11 cellular contexts compared by ENCODE assay signal in the genomic region with DNA sequence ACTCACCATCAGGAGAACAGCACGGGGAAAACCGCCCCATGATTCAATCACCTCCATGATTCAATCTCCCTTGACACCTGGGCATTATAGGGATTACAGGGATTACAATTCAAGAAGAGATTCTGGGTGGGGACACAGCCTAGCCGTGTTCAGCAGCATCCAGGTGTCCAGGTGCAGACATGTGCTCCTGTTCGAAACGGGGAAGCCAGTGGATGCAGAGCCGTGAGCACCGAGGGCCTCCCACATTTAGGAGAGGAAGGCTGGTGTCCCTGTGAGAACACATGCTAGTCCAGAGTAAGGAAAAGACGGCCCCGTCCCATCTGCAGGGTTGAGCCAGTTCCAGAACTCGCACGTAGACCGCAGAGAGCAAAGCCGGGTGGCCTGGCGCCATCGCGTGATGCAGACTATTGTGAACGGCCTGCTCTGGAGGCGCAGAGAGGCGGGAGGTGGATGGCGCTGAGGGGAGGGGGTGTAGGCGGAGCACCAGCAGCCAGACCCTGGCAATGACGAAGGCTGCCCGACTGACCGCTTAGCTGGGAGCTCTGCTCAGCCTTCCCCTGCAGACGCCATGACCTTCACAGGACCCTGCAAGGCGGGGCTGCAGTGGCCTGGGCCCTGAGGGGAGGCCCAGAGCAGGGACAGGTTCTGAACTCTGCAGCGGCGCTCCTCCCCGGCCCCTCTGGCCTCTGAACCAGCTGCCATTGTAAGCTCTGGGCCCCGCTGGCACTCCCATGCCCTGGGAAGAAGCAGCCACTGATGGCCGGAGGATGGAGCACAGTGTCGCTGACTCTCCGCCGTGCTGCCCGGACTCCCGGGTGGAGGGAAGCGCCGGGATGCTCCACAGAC.
DNase-seq lines count a peak whose midpoint lies in the region; ATAC-seq and TF ChIP-seq lines count a peak whose summit lies in the region.
"Had no signal": no experiment of that assay in that cellular context is flagged by ENCODE, and none has a peak within 500 bp of the region (broad histone marks: within the 10 kb centered on the region; RNA-seq: fewer than 3 reads in every experiment).

No MANE protein-coding gene starts in this region.

- H2AK5ac ChIP-seq in trophoblast cell (ENCODE audit: low read length): no peak overlapping the region

- no CpG with 5 or more reads among the region's 38 CpGs for WGBS in trophoblast cell (ENCODE audit: extremely low coverage, insufficient coverage, insufficient read length)

- DNase-seq in G401 (ENCODE audit: low spot score) (peak; percentile 72), dorsolateral prefrontal cortex (peak; percentile 50 to 80 (median 67)), iPS-NIHi7 (ENCODE audit: extremely low spot score) (peak; percentile 69), trophoblast cell (no peak), A172 (ENCODE audit: low spot score) (no peak)
- no peak for DNase-seq in activated CD4-positive, alpha-beta T cell treated with anti-CD3 and anti-CD28 coated beads, Interleukin-2, amount 50 U/mL, for 48 hours
- DNase-seq: NCI-H187 treated with DMSO at 0.1 percent for 48 hours had no signal

- peaks cover 0 to 5% of the 10 kb centered on the region in 2 experiments for H3K4me1 ChIP-seq in trophoblast cell (ENCODE audit: control insufficient read depth in 1 of 2, insufficient read depth in 2 of 2, low read length in 2 of 2)

- in situ Hi-C loops in G401 (cut with HindIII; ENCODE audit: low sequenced_read_pairs): no loop called here

- peak overlapping the region; percentile 58 for H3K4me2 ChIP-seq in trophoblast cell (ENCODE audit: low read length)

- no peak overlapping the region for H3K14ac ChIP-seq in trophoblast cell (ENCODE audit: low read length)

- H2BK5ac ChIP-seq in trophoblast cell (ENCODE audit: low read depth, low read length, poor library complexity): no peak overlapping the region

- intact Hi-C loops in dorsolateral prefrontal cortex (cut with DNase I): loop anchor here (2.0 to 5.0 kb wide), 2 partner anchors 14 to 334 kb away; no protein-coding TSS in a partner anchor

- no peak overlapping the region for H2BK12ac ChIP-seq in trophoblast cell (ENCODE audit: low read length)

- H3K9ac ChIP-seq in trophoblast cell (ENCODE audit: low read length): no peak overlapping the region

- H3K36me3 ChIP-seq in trophoblast cell (ENCODE audit: control insufficient read depth in 1 of 2, insufficient read depth in 2 of 2, low read length in 2 of 2): no peaks in the 10 kb centered on the region
- H3K36me3 ChIP-seq: gastroesophageal sphincter had no signal

- no peaks in the 10 kb centered on the region for H3K79me1 ChIP-seq in trophoblast cell (ENCODE audit: low read length)

- no peak overlapping the region for H4K91ac ChIP-seq in trophoblast cell (ENCODE audit: low read depth, low read length)

- TF ChIP-seq CTCF in dorsolateral prefrontal cortex (IDR thresholded peaks at IDR 0.05 in 54 of 56, conservative IDR thresholded peaks at IDR 0.05 in 2 of 56; ENCODE audit: low read depth in 1 of 56, partially characterized antibody in 56 of 56): peak in 5 of 56 donors; percentile 13 to 24 (median 19)

- no peak overlapping the region for H3K4ac ChIP-seq in trophoblast cell (ENCODE audit: low read depth, low read length)

- no peaks in the 10 kb centered on the region for H3K79me2 ChIP-seq in trophoblast cell (ENCODE audit: control insufficient read depth, insufficient read depth, low read length, poor library complexity)

- ATAC-seq in HG02588 (IDR thresholded peaks at IDR 0.05; ENCODE audit: unreplicated experiment) (no peak), HG02610 (IDR thresholded peaks at IDR 0.05; ENCODE audit: unreplicated experiment) (no peak)

- H3K27me3 ChIP-seq in dorsolateral prefrontal cortex (peaks cover 0 to 12% (median 0%) of the 10 kb centered on the region in 45 donors), trophoblast cell (ENCODE audit: insufficient read depth, low read length) (no peaks in the 10 kb centered on the region)

- no peak overlapping the region for H2BK120ac ChIP-seq in trophoblast cell (ENCODE audit: insufficient read depth, low read length, poor library complexity)

- H3K18ac ChIP-seq in trophoblast cell (ENCODE audit: low read length): no peak overlapping the region

- H3K9me3 ChIP-seq in trophoblast cell (ENCODE audit: insufficient read depth, low read depth, low read length): no peaks in the 10 kb centered on the region
- H3K9me3 ChIP-seq: gastroesophageal sphincter had no signal

- no peak overlapping the region for H3K23ac ChIP-seq in trophoblast cell (ENCODE audit: low read length)

- no peak overlapping the region for H2AFZ ChIP-seq in trophoblast cell (ENCODE audit: insufficient read depth, low read length, poor library complexity)

- H3K4me3 ChIP-seq in dorsolateral prefrontal cortex (peak overlapping the region in 58 of 59 donors; percentile 13 to 66 (median 48)), trophoblast cell (ENCODE audit: low read depth, low read length) (peak overlapping the region; percentile 21)

- H4K12ac ChIP-seq in trophoblast cell (ENCODE audit: low read depth, low read length): no peak overlapping the region

- peak overlapping the region in 41 of 59 donors; percentile 4 to 84 (median 67) for H3K27ac ChIP-seq in dorsolateral prefrontal cortex
- H3K27ac ChIP-seq in trophoblast cell (ENCODE audit: low read depth, low read length): no peak overlapping the region
- H3K27ac ChIP-seq: C4-2B, gastroesophageal sphincter had no signal

- no peak overlapping the region for H4K8ac ChIP-seq in trophoblast cell (ENCODE audit: low read depth, low read length)

Comparison
In these comparisons a context has a peak if more than half of its experiments do, and no peak if none do; other contexts are left out.
1. DNase-seq: peak in G401 (single experiment), dorsolateral prefrontal cortex (10 of 10) and iPS-NIHi7 (single experiment); none in trophoblast cell (0 of 2), activated CD4-positive, alpha-beta T cell treated with anti-CD3 and anti-CD28 coated beads, Interleukin-2, amount 50 U/mL, for 48 hours (0 of 2) and A172 (single experiment).